8 cellular contexts compared by ENCODE assay signal in the genomic region with DNA sequence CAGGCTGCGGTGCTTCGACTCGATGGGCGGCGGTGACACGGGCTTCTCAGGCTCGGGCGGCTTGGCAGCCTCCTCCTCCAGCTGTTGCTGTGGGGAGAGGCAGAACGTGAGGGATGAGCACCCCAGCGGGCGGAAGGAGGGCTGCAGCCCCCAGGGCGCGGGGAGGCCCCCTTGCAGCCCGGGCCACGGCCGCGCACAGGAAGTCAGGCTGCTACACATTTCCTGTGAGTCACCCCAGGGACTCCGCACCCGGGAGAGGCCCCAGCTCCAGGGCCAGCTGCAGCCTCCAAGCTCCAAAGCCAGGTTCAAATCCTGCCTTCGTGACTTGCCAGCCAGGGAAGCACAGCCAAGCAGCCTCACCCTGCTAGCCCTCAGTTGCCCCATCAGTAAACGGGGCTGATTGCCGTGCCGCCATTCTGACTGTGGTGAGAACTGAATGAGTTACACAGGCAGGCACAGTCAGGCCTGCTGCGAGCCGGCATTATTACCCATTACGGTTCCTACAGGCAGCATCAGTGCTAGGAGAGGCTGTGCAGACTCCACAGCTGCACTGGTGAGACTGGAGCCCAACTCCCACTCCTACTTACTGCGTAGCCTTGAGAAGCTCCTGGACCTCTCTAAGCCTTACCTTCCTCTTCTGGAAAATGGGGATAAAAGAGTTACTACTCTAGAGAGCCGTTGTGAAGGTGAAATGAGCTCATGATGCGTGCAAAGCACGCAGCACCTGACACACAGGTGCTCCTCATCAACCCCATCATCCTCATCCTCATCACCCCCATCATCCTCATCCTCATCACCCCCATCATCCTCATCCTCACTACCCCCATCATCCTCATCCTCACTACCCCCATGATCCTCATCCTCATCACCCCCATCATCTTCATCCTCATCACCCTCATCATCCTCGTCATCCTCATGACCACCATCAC.
DNase-seq lines count a peak whose midpoint lies in the region; ATAC-seq, FAIRE-seq and TF ChIP-seq lines count a peak whose summit lies in the region.

No MANE protein-coding gene starts in this region.

- H3K36me3 ChIP-seq in pancreas = peaks cover 0 to 10% (median 5%) of the 10 kb centered on the region in 3 donors

- peak overlapping the region; percentile 86 for H3K27ac Mint-ChIP-seq in T-helper 2 cell treated with Interferon-gamma antibody and Interleukin-4, amounts not matched to agents 5 μg/mL and 100 μg/mL, for 36 hours
- no peak overlapping the region for H3K27ac Mint-ChIP-seq in H9

- no peak overlapping the region for H2BK120ac ChIP-seq in H9 (ENCODE audit: low read depth, low read length, poor library complexity, severe bottlenecking)

- H2BK15ac ChIP-seq in H9 (ENCODE audit: low read depth, low read length) = no peak overlapping the region

- H2AFZ ChIP-seq in H9 (ENCODE audit: low read length) = no peak overlapping the region

- no peaks in the 10 kb centered on the region for H3K23me2 ChIP-seq in H9 (ENCODE audit: insufficient read length, low read depth, low read length, poor library complexity, severe bottlenecking)

- peaks cover 4% of the 10 kb centered on the region; the same call in 1 of the 2 replicates for H3K79me2 ChIP-seq in H9 (ENCODE audit: insufficient read depth, low read length)

- ATAC-seq in HG03196 (IDR thresholded peaks at IDR 0.05; ENCODE audit: unreplicated experiment) (peak; percentile 93), pancreas (peak in 3 of 4 donors; percentile 49 to 68 (median 58))

- no peaks in the 10 kb centered on the region for H3K27me3 Mint-ChIP-seq in T-helper 2 cell treated with Interferon-gamma antibody and Interleukin-4, amounts not matched to agents 5 μg/mL and 100 μg/mL, for 36 hours (ENCODE audit: low read depth)
- no peaks in the 10 kb centered on the region; the same call in 1 of the 2 replicates for H3K27me3 Mint-ChIP-seq in H9 (ENCODE audit: low read depth)

- H3K9ac ChIP-seq in H9 (ENCODE audit: extremely low read depth, insufficient read length, low read length) = no peak overlapping the region

- H3K9me3 Mint-ChIP-seq in T-helper 2 cell treated with Interferon-gamma antibody and Interleukin-4, amounts not matched to agents 5 μg/mL and 100 μg/mL, for 36 hours = peaks cover 23% of the 10 kb centered on the region
- H3K9me3 Mint-ChIP-seq in H9 = peaks cover 4 to 14% of the 10 kb centered on the region in 2 experiments; a peak in 4 of 5 replicates

- no peak overlapping the region for H3K4ac ChIP-seq in H9 (ENCODE audit: low read depth, low read length)

- H3K4me1 ChIP-seq in pancreas (no peaks in the 10 kb centered on the region), H9 (ENCODE audit: insufficient read depth, low read length) (no peaks in the 10 kb centered on the region)

- peaks cover 3% of the 10 kb centered on the region for H3K79me1 ChIP-seq in H9 (ENCODE audit: insufficient read depth, low read depth, low read length, poor library complexity, severe bottlenecking)

- no peak overlapping the region for H3K14ac ChIP-seq in H9 (ENCODE audit: insufficient read depth, low read length)

- H3K27ac ChIP-seq in angular gyrus (ENCODE audit: low read depth, low read length) (peak overlapping the region; percentile 5), pancreas (no peak overlapping the region), H9 (ENCODE audit: insufficient read length, low read depth, low read length) (no peak overlapping the region)

- no peak overlapping the region for H3T11ph ChIP-seq in H9 (ENCODE audit: low read length)

- H4K20me1 ChIP-seq in H9 (ENCODE audit: control insufficient read depth, insufficient read depth, insufficient read length) = peaks cover 2% of the 10 kb centered on the region

- no peak overlapping the region for H2BK5ac ChIP-seq in H9 (ENCODE audit: insufficient read length, low read length)

- no peak overlapping the region for H4K5ac ChIP-seq in H9 (ENCODE audit: insufficient read length, low read depth, low read length)

- FAIRE-seq in pancreas (lab: Jason Lieb, UNC) = no peak

- TF ChIP-seq CTCF in pancreas (IDR thresholded peaks at IDR 0.05) (no peak), H9 (conservative IDR thresholded peaks at IDR 0.05) (no peak)

- no peak overlapping the region for H2BK20ac ChIP-seq in H9 (ENCODE audit: low read depth, low read length, poor library complexity, severe bottlenecking)

- H3K4me3 ChIP-seq in pancreas = no peak overlapping the region

- no peak overlapping the region for H2AK5ac ChIP-seq in H9 (ENCODE audit: insufficient read length, low read length)

- intact Hi-C loops in pancreas (cut with DNase I) = no loop called here

- no peak overlapping the region for H2BK12ac ChIP-seq in H9 (ENCODE audit: insufficient read length, low read depth, low read length)

- WGBS in pancreas, 2 donors = 84 to 91% methylated on average over 31 of the region's 31 CpGs
- 100% methylated on average over 1 of the region's 31 CpGs for WGBS in H9 (ENCODE audit: extremely low coverage, insufficient read length, low lambda C conversion rate)

- DNase-seq in NCI-H345 (lab: John Stamatoyannopoulos, UW) = peak; percentile 37
- no peak for DNase-seq in NCI-H345 treated with DMSO at 0.1 percent for 48 hours (lab: John Stamatoyannopoulos, UW; ENCODE audit: unreplicated experiment)
- peak; percentile 87 for DNase-seq in T-helper 2 cell treated with Interferon-gamma antibody and Interleukin-4, amounts not matched to agents 5 μg/mL and 100 μg/mL, for 36 hours (ENCODE audit: low spot score)
- peak in 1 of 6 donors; percentile 79 for DNase-seq in pancreas
- DNase-seq in HCEC 1CT = no peak
- DNase-seq in H9 = no peak

- no peak overlapping the region for H3K4me2 ChIP-seq in H9 (ENCODE audit: insufficient read depth, insufficient read length, low read length)

- H3K36me3 Mint-ChIP-seq in T-helper 2 cell treated with Interferon-gamma antibody and Interleukin-4, amounts not matched to agents 5 μg/mL and 100 μg/mL, for 36 hours (ENCODE audit: low read depth) = peaks cover 61% of the 10 kb centered on the region
- peaks cover 58 to 80% (median 69%) of the 10 kb centered on the region in 3 experiments for H3K36me3 Mint-ChIP-seq in H9 (ENCODE audit: insufficient read depth in 1 of 3, low read depth in 3 of 3)

- H3K27me3 ChIP-seq in pancreas (no peaks in the 10 kb centered on the region), H9 (ENCODE audit: insufficient read depth, low read length) (no peaks in the 10 kb centered on the region)

- H4K8ac ChIP-seq in H9 (replicated peaks; ENCODE audit: insufficient read length, low read depth, low read length) = no peak overlapping the region

- H3K4me3 Mint-ChIP-seq in T-helper 2 cell treated with Interferon-gamma antibody and Interleukin-4, amounts not matched to agents 5 μg/mL and 100 μg/mL, for 36 hours = peak overlapping the region; percentile 77
- H3K4me3 Mint-ChIP-seq in H9 = no peak overlapping the region

- H3K9me3 ChIP-seq in pancreas = no peaks in the 10 kb centered on the region
- H3K9me3 ChIP-seq in H9 (ENCODE audit: control insufficient read depth, low read depth, low read length) = no peaks in the 10 kb centered on the region

- no peak overlapping the region for H4K91ac ChIP-seq in H9 (ENCODE audit: insufficient read length, low read depth, low read length)

- no peak overlapping the region for H3K18ac ChIP-seq in H9 (ENCODE audit: insufficient read length, low read depth, low read length)

- no peak overlapping the region for H3K23ac ChIP-seq in H9 (ENCODE audit: insufficient read length, low read depth, low read length)

- no peak overlapping the region for H3K56ac ChIP-seq in H9 (ENCODE audit: insufficient read length, low read depth, low read length)

- H3K4me1 Mint-ChIP-seq in T-helper 2 cell treated with Interferon-gamma antibody and Interleukin-4, amounts not matched to agents 5 μg/mL and 100 μg/mL, for 36 hours (ENCODE audit: low read depth) = peaks cover 30% of the 10 kb centered on the region
- peaks cover 15 to 23% of the 10 kb centered on the region in 2 experiments for H3K4me1 Mint-ChIP-seq in H9

Comparison
In these comparisons a context has a peak if more than half of its experiments do, and no peak if none do; other contexts are left out.
1. DNase-seq: peak in NCI-H345 (single experiment) and T-helper 2 cell treated with Interferon-gamma antibody and Interleukin-4, amounts not matched to agents 5 μg/mL and 100 μg/mL, for 36 hours (single experiment); none in NCI-H345 treated with DMSO at 0.1 percent for 48 hours (single experiment), HCEC 1CT (single experiment) and H9 (single experiment).